Comparison of ENCODE assay signal across 11 cellular contexts in the genomic region with DNA sequence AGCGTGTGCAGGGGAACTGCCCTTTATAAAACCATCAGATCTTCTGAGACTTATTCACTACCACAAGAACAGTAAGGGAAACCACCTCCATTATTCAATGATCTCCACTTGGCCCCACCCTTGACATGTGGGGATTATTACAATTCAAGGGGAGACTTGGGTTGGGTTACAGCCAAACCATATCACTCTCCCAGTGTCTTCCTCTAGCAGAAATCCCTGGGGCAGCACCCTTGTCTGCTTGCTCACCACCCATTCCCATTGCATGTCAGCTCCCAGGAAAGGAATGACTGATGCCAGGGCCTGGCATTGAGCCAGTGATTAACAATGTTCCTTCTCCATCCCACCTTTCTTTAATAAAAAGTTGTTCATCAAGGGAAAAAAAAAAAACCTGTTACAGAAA.
"Had no signal": no experiment of that assay in that cellular context is flagged by ENCODE, and none has a peak within 500 bp of the region (broad histone marks: within the 10 kb centered on the region; RNA-seq: fewer than 3 reads in every experiment).

No MANE protein-coding gene starts in this region.

- DNase-seq: GM23248, GOT3, H7, H9, HCEC 1CT, HFFc6 had no signal

- H3K9me3 ChIP-seq: HAP-1 had no signal

- H3K36me3 ChIP-seq: HAP-1 had no signal

- H3K4me3 Mint-ChIP-seq: GM23338, H9, HFFc6 had no signal

- H3K4me3 ChIP-seq: GM23248, GM23338, HAP-1 had no signal

- H3K27ac ChIP-seq: GM23248 had no signal

- H3K4me2 ChIP-seq: GM23338 had no signal

- FAIRE-seq: H1, H54 had no signal

- H3K4me1 ChIP-seq: HAP-1 had no signal

- H3K27ac Mint-ChIP-seq: GM23338, HFFc6 had no signal

- ATAC-seq: GM23338, HCT116 had no signal

- H3K9ac ChIP-seq: GM23248 had no signal

- H2AFZ ChIP-seq: GM23248, GM23338 had no signal
